ENCODE assay signal across 29 cellular contexts in genomic region chr1:11064942-11065341, GRCh38. TPM values are rescaled to one million over a fixed set of nuclear protein-coding genes. Genes with fewer than 3 reads are reported as not detected.
"Had no signal": no experiment of that assay in that cellular context is flagged by ENCODE, and none has a peak within 500 bp of the region (broad histone marks: within the 10 kb centered on the region; RNA-seq: fewer than 3 reads in every experiment).

No MANE protein-coding gene starts in this region.

- FAIRE-seq: bronchial epithelial cell had no signal

- H3K4me3 ChIP-seq: ascending aorta, body of pancreas, SJCRH30 had no signal

- H3K27ac ChIP-seq: ascending aorta, body of pancreas, SJCRH30 had no signal

- DNase-seq: activated B cell treated with CpG ODN at 0.5 μM for 24 hours; activated CD4-positive, alpha-beta T cell treated with anti-CD3 and anti-CD28 coated beads for 1 hour; activated CD4-positive, alpha-beta T cell treated with anti-CD3 and anti-CD28 coated beads, Interleukin-2, amount 10 ng/mL, durations not matched to agents 24 days and 14 days; activated CD4-positive, alpha-beta T cell treated with anti-CD3 and anti-CD28 coated beads, Interleukin-2, amount 50 U/mL, for 48 hours; activated CD8-positive, alpha-beta memory T cell treated with anti-CD3 and anti-CD28 coated beads, Interleukin-2, amount 10 ng/mL, durations not matched to agents 7 days and 5 days; activated naive CD8-positive, alpha-beta T cell treated with anti-CD3 and anti-CD28 coated beads, Interleukin-2, amount 50 U/mL, for 24 hours; activated T-cell treated with anti-CD3 and anti-CD28 coated beads for 4 hours; amniotic stem cell; central memory CD4-positive, alpha-beta T cell; Karpas-422; MM.1S; NCI-H1105; NCI-H1436; NCI-H1694 treated with DMSO at 0.1 percent for 48 hours; NCI-H2029 treated with DMSO at 0.1 percent for 48 hours; NCI-H345; NCI-H510A; NCI-H69; NK-92 treated with Interleukin-12 subunit alpha and Interleukin-12 subunit beta, amount 100 ng/mL, for 24 hours; OCI-M1; Right ventricle myocardium superior; SJCRH30; SK-N-SH; SW 1271; T-helper 9 cell had no signal

- H3K9ac ChIP-seq: SK-N-SH had no signal

- H3K27me3 ChIP-seq: ascending aorta, body of pancreas, SJCRH30 had no signal

- H3K4me1 ChIP-seq: SJCRH30 had no signal

- H3K9me3 ChIP-seq: ascending aorta, body of pancreas, SJCRH30, SK-N-SH had no signal

- H3K4me2 ChIP-seq: SK-N-SH had no signal

RNA-seq across cellular contexts. Expression of gene MASP2, which starts 17.9 kb away (rescaled TPM):
- total RNA-seq: activated B cell treated with CpG ODN at 0.5 μM for 24 hours; activated CD8-positive, alpha-beta memory T cell treated with anti-CD3 and anti-CD28 coated beads, Interleukin-2, amount 10 ng/mL, durations not matched to agents 7 days and 5 days; ascending aorta; body of pancreas; bronchial epithelial cell; chondrocyte; Right ventricle myocardium superior had no signal
- polyA plus RNA-seq: SK-N-SH had no signal
